ENCODE assay signal across 8 cellular contexts in genomic region chr3:13414040-13414729, GRCh38.
DNase-seq lines count a peak whose midpoint lies in the region; ATAC-seq and TF ChIP-seq lines count a peak whose summit lies in the region.

No MANE protein-coding gene starts in this region.

- TF ChIP-seq CTCF in coronary artery (IDR thresholded peaks at IDR 0.05) = no peak

- peaks cover 34 to 60% of the 10 kb centered on the region in 2 donors for H3K4me1 Mint-ChIP-seq in stimulated activated naive B cell treated with anti-CD40 and anti-IgM and Interleukin-4, amounts not matched to agents 10 μg/mL and 1 μg/mL and 100 μg/mL, for 72 hours

- no peaks in the 10 kb centered on the region for H3K27me3 ChIP-seq in layer of hippocampus (ENCODE audit: control insufficient read depth, insufficient read depth, low read length)

- H3K4me3 Mint-ChIP-seq in stimulated activated naive B cell treated with anti-CD40 and anti-IgM and Interleukin-4, amounts not matched to agents 10 μg/mL and 1 μg/mL and 100 μg/mL, for 72 hours = peak overlapping the region; percentile 81 to 85

- peaks cover 6 to 26% of the 10 kb centered on the region in 2 donors for H3K36me3 Mint-ChIP-seq in stimulated activated naive B cell treated with anti-CD40 and anti-IgM and Interleukin-4, amounts not matched to agents 10 μg/mL and 1 μg/mL and 100 μg/mL, for 72 hours

- DNase-seq in NAMALWA (ENCODE audit: low spot score) (peak; percentile 85), activated T-cell treated with anti-CD3 and anti-CD28 coated beads for 24 hours (ENCODE audit: low read depth) (peak; percentile 45), NCI-H748 (lab: John Stamatoyannopoulos, UW; ENCODE audit: unreplicated experiment) (no peak), coronary artery (ENCODE audit: low spot score) (no peak)
- DNase-seq in stimulated activated naive B cell treated with anti-CD40 and anti-IgM and Interleukin-4, amounts not matched to agents 10 μg/mL and 1 μg/mL and 100 μg/mL, for 72 hours = peak; percentile 87

- H3K27ac Mint-ChIP-seq in stimulated activated naive B cell treated with anti-CD40 and anti-IgM and Interleukin-4, amounts not matched to agents 10 μg/mL and 1 μg/mL and 100 μg/mL, for 72 hours = peak overlapping the region; percentile 98

- ATAC-seq in GM18502 (IDR thresholded peaks at IDR 0.05; ENCODE audit: poor library complexity, unreplicated experiment) (peak; percentile 91), HG02571 (IDR thresholded peaks at IDR 0.05; ENCODE audit: unreplicated experiment) (peak; percentile 91)
- peak; percentile 96 to 97 for ATAC-seq in stimulated activated naive B cell treated with anti-CD40 and anti-IgM and Interleukin-4, amounts not matched to agents 10 μg/mL and 1 μg/mL and 100 μg/mL, for 72 hours (replicated peaks)

- H3K27ac ChIP-seq in layer of hippocampus (ENCODE audit: low read depth, low read length) (peak overlapping the region; percentile 36), coronary artery (peak overlapping the region in 1 of 2 donors; percentile 55)

- no peak overlapping the region for H3K4me3 ChIP-seq in coronary artery

- H3K27me3 Mint-ChIP-seq in stimulated activated naive B cell treated with anti-CD40 and anti-IgM and Interleukin-4, amounts not matched to agents 10 μg/mL and 1 μg/mL and 100 μg/mL, for 72 hours = no peaks in the 10 kb centered on the region

- H3K9me3 Mint-ChIP-seq in stimulated activated naive B cell treated with anti-CD40 and anti-IgM and Interleukin-4, amounts not matched to agents 10 μg/mL and 1 μg/mL and 100 μg/mL, for 72 hours = no peaks in the 10 kb centered on the region

Comparison
In these comparisons a context has a peak if more than half of its experiments do, and no peak if none do; other contexts are left out.
1. DNase-seq: peak in NAMALWA (single experiment), activated T-cell treated with anti-CD3 and anti-CD28 coated beads for 24 hours (single experiment) and stimulated activated naive B cell treated with anti-CD40 and anti-IgM and Interleukin-4, amounts not matched to agents 10 μg/mL and 1 μg/mL and 100 μg/mL, for 72 hours (single experiment); none in NCI-H748 (single experiment) and coronary artery (single experiment).
2. Peak in every context shown above with its lines, with median percentiles within 50 percentile points of each other: ATAC-seq.